ENCODE assay signal across 19 cellular contexts in the genomic region with DNA sequence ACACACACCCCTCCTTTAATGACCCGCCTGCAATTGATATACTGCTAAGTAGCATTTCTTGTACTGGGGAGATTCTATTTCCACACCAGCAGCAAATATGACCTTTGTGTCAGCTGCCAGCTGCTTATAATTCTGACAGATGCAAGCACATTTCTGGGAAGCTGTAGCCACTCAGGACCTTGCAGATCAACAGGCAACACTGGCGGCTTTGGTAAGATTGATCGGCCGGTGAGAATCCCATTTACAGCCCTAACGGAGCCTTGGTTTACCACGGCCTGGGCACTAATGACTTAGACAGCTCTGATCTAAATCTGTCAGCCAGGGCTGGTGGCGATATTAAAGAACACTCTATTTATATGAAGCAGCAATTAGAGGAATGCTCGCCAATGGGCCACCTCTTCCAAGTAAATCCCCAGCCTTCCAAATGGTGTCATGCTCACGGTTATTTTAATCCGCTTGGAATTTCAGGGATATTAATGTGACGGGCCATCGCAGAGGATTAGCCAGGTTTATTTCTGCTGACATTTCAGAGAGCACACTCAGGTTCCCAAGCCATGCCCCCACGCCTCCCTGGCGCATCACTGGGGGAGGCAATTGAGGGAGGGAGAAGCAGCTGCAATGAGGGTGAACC.
DNase-seq lines count a peak whose midpoint lies in the region; FAIRE-seq and TF ChIP-seq lines count a peak whose summit lies in the region.
"Had no signal": no experiment of that assay in that cellular context is flagged by ENCODE, and none has a peak within 500 bp of the region (broad histone marks: within the 10 kb centered on the region; RNA-seq: fewer than 3 reads in every experiment).

No MANE protein-coding gene starts in this region.

- no peaks in the 10 kb centered on the region for H3K27me3 ChIP-seq in WERI-Rb-1 (ENCODE audit: insufficient read depth, low read depth, severe bottlenecking)
- peaks cover 0 to 2% of the 10 kb centered on the region in 2 donors for H3K27me3 ChIP-seq in small intestine (ENCODE audit: control insufficient read depth in 2 of 2, insufficient read depth in 2 of 2, low read length in 2 of 2)
- H3K27me3 ChIP-seq: brain microvascular endothelial cell, esophagus muscularis mucosa had no signal

- no peak for FAIRE-seq in small intestine (lab: Jason Lieb, UNC)
- FAIRE-seq: GM18507, kidney had no signal

- H3K4me3 ChIP-seq in WERI-Rb-1 (ENCODE audit: low read depth, low read length) (peak overlapping the region; percentile 11), small intestine (ENCODE audit: low read depth in 1 of 2, low read length in 2 of 2) (no peak overlapping the region)

- H3K36me3 ChIP-seq in WERI-Rb-1 = no peaks in the 10 kb centered on the region
- no peaks in the 10 kb centered on the region for H3K36me3 ChIP-seq in small intestine (ENCODE audit: control insufficient read depth in 2 of 2, insufficient read depth in 2 of 2, low read length in 2 of 2)
- H3K36me3 ChIP-seq: brain microvascular endothelial cell, esophagus muscularis mucosa had no signal

- TF ChIP-seq CTCF in WERI-Rb-1 (IDR thresholded peaks at IDR 0.05; ENCODE audit: low read depth, low read length) = no peak

- peak overlapping the region; percentile 21; the same call in 1 of the 2 replicates for H3K27ac ChIP-seq in WERI-Rb-1
- H3K27ac ChIP-seq in small intestine (ENCODE audit: low read depth in 1 of 2, low read length in 1 of 2) = no peak overlapping the region
- H3K27ac ChIP-seq: brain microvascular endothelial cell had no signal

- peak; percentile 32 for DNase-seq in NCI-H2107 treated with DMSO at 0.1 percent for 48 hours (lab: John Stamatoyannopoulos, UW; ENCODE audit: unreplicated experiment)
- DNase-seq in NCI-H2107 (lab: John Stamatoyannopoulos, UW) = no peak
- DNase-seq in WERI-Rb-1 = peak; percentile 81
- DNase-seq in left kidney (ENCODE audit: low read depth, low spot score) = peak; percentile 90
- peak; percentile 75 for DNase-seq in small intestine
- no peak for DNase-seq in HK-2 (ENCODE audit: unreplicated experiment)
- no peak for DNase-seq in stimulated activated CD4-positive, alpha-beta T cell treated with anti-CD3 and anti-CD28 coated beads, Interleukin-15, amount 100 ng/mL, for 24 hours
- DNase-seq in HuH-7.5 (ENCODE audit: low spot score) = no peak
- DNase-seq: activated T-cell treated with anti-CD3 and anti-CD28 coated beads, Interleukin-2, amount 50 U/mL, for 24 hours; brain microvascular endothelial cell; DMS79 treated with DMSO at 0.1 percent for 48 hours; kidney; midbrain; NCI-H1048; NCI-H446; PC-3; stimulated activated naive B cell treated with anti-CD40 and anti-IgM and Interleukin-4, amounts not matched to agents 10 μg/mL and 1 μg/mL and 100 μg/mL, for 72 hours had no signal

- WGBS in small intestine, 3 donors = 25 to 59% (median 43%) methylated on average over 14 of the region's 14 CpGs

- H3K9me3 ChIP-seq in WERI-Rb-1 (ENCODE audit: severe bottlenecking) = no peaks in the 10 kb centered on the region
- no peaks in the 10 kb centered on the region for H3K9me3 ChIP-seq in small intestine (ENCODE audit: control insufficient read depth, low read depth)
- H3K9me3 ChIP-seq: esophagus muscularis mucosa had no signal

- no peaks in the 10 kb centered on the region for H3K4me1 ChIP-seq in small intestine (ENCODE audit: control insufficient read depth in 2 of 2, insufficient read depth in 1 of 2, low read depth in 1 of 2, low read length in 1 of 2)

Comparison
In these comparisons a context has a peak if more than half of its experiments do, and no peak if none do; other contexts are left out.
1. DNase-seq: peak in NCI-H2107 treated with DMSO at 0.1 percent for 48 hours (single experiment), WERI-Rb-1 (single experiment), left kidney (single experiment) and small intestine (single experiment); none in NCI-H2107 (single experiment), HK-2 (single experiment), stimulated activated CD4-positive, alpha-beta T cell treated with anti-CD3 and anti-CD28 coated beads, Interleukin-15, amount 100 ng/mL, for 24 hours (single experiment) and HuH-7.5 (single experiment).